8 cellular contexts compared by ENCODE assay signal in genomic region chr11:44565746-44566558, GRCh38. TPM values are rescaled to one million over a fixed set of nuclear protein-coding genes. Genes with fewer than 3 reads are reported as not detected.
DNase-seq lines count a peak whose midpoint lies in the region; ATAC-seq and TF ChIP-seq lines count a peak whose summit lies in the region.

No MANE protein-coding gene starts in this region.

- H3K18ac ChIP-seq in neuronal stem cell (ENCODE audit: low read length) = peak overlapping the region; percentile 91

- H3K4me1 ChIP-seq in duodenal mucosa (ENCODE audit: control insufficient read depth in 1 of 2, insufficient read depth in 2 of 2, low read length in 2 of 2) = peaks cover 69 to 73% of the 10 kb centered on the region in 2 donors
- peaks cover 3 to 46% of the 10 kb centered on the region in 2 donors for H3K4me1 ChIP-seq in neuronal stem cell (ENCODE audit: control insufficient read depth in 2 of 2, insufficient read depth in 1 of 2, low read depth in 1 of 2, low read length in 2 of 2)

- TF ChIP-seq CTCF in GM10248 (IDR thresholded peaks at IDR 0.05; ENCODE audit: control extremely low read depth, extremely low read depth, low read depth, missing control alignments) = no peak

- no peak overlapping the region for H2BK5ac ChIP-seq in neuronal stem cell (ENCODE audit: low read length)

- peaks cover 18% of the 10 kb centered on the region for H3K79me1 ChIP-seq in neuronal stem cell (ENCODE audit: low read depth, low read length)

- H2BK120ac ChIP-seq in neuronal stem cell (ENCODE audit: low read depth, low read length) = no peak overlapping the region

- H4K8ac ChIP-seq in neuronal stem cell (ENCODE audit: low read depth, low read length) = no peak overlapping the region

- ATAC-seq in GM19395 (IDR thresholded peaks at IDR 0.05; ENCODE audit: unreplicated experiment) = no peak

- H3K27ac ChIP-seq in duodenal mucosa (ENCODE audit: low read depth, low read length) = peak overlapping the region; percentile 60
- no peak overlapping the region for H3K27ac ChIP-seq in neuronal stem cell (replicated peaks; ENCODE audit: low read length)

- POLR2A ChIA-PET in GM10248 (lab: Yijun Ruan, JAX) = interaction anchor here (0.6 to 0.9 kb wide), 2 partner anchors 8 to 41 kb away, joined by 3 to 4 read pairs; no protein-coding TSS in a partner anchor

- peak overlapping the region; percentile 99 for H2AFZ ChIP-seq in neuronal stem cell (ENCODE audit: low read length)

- H2BK15ac ChIP-seq in neuronal stem cell (ENCODE audit: low read length) = peak overlapping the region; percentile 87

- no peak overlapping the region for H3K4ac ChIP-seq in neuronal stem cell (ENCODE audit: low read length)

- WGBS in neuronal stem cell (ENCODE audit: extremely low coverage in 2 of 2, insufficient read length in 2 of 2, insufficient replicate concordance in 1 of 2), 2 donors = no CpG with 5 or more reads among the region's 29 CpGs

- DNase-seq in DMS53 treated with DMSO at 0.1 percent for 48 hours (lab: John Stamatoyannopoulos, UW; ENCODE audit: unreplicated experiment) (peak; percentile 8), NCI-H146 treated with DMSO at 0.1 percent for 48 hours (lab: John Stamatoyannopoulos, UW; ENCODE audit: unreplicated experiment) (peak; percentile 38), neuronal stem cell (ENCODE audit: low spot score) (no peak), OCI-M2 (lab: John Stamatoyannopoulos, UW; ENCODE audit: unreplicated experiment) (no peak), HPDE6-E6E7 (ENCODE audit: extremely low spot score) (no peak), GM10248 (ENCODE audit: extremely low spot score) (no peak)

- H3K27me3 ChIP-seq in duodenal mucosa (ENCODE audit: control insufficient read depth in 1 of 2, insufficient read depth in 2 of 2, low read length in 2 of 2) (no peaks in the 10 kb centered on the region), neuronal stem cell (ENCODE audit: control insufficient read depth in 3 of 3, insufficient read depth in 3 of 3, low read depth in 1 of 3, low read length in 3 of 3) (peaks cover 0 to 38% (median 3%) of the 10 kb centered on the region in 3 experiments)

- CTCF ChIA-PET in GM10248 (lab: Yijun Ruan, JAX) = interaction anchor here (0.7 to 16.3 kb wide), 7 partner anchors 8 to 473 kb away, joined by 3 to 421 read pairs (median 6); no protein-coding TSS in a partner anchor

- H3K9ac ChIP-seq in duodenal mucosa (ENCODE audit: low read depth in 1 of 2, low read length in 2 of 2) = peak overlapping the region; percentile 91 to 92
- peak overlapping the region; percentile 82 for H3K9ac ChIP-seq in neuronal stem cell (ENCODE audit: low read depth, low read length, poor library complexity)

- H3K4me2 ChIP-seq in neuronal stem cell (ENCODE audit: insufficient read depth, low read length, poor library complexity, severe bottlenecking) = peak overlapping the region; percentile 93

- H3K9me3 ChIP-seq in duodenal mucosa (ENCODE audit: control insufficient read depth in 1 of 2, low read length in 2 of 2) (no peaks in the 10 kb centered on the region), neuronal stem cell (replicated peaks in 1 of 2; ENCODE audit: control insufficient read depth in 2 of 2, insufficient read depth in 1 of 2, low read depth in 1 of 2, low read length in 2 of 2) (no peaks in the 10 kb centered on the region)

- H2AK5ac ChIP-seq in neuronal stem cell (ENCODE audit: low read depth, low read length) = peak overlapping the region; percentile 95

- H3K14ac ChIP-seq in neuronal stem cell (ENCODE audit: low read length) = peak overlapping the region; percentile 58

- H3K23ac ChIP-seq in neuronal stem cell (ENCODE audit: low read depth, low read length, poor library complexity) = peak overlapping the region; percentile 83

- no peaks in the 10 kb centered on the region for H3K36me3 ChIP-seq in duodenal mucosa (ENCODE audit: control insufficient read depth in 1 of 2, insufficient read depth in 2 of 2, low read length in 2 of 2)
- no peaks in the 10 kb centered on the region for H3K36me3 ChIP-seq in neuronal stem cell (replicated peaks in 1 of 2; ENCODE audit: control insufficient read depth in 2 of 2, insufficient read depth in 2 of 2, low read length in 2 of 2)

- H2BK12ac ChIP-seq in neuronal stem cell (ENCODE audit: low read length) = peak overlapping the region; percentile 18

- H3K4me3 ChIP-seq in duodenal mucosa (ENCODE audit: low read depth in 1 of 2, low read length in 2 of 2) (peak overlapping the region; percentile 91 to 92), neuronal stem cell (ENCODE audit: low read length in 2 of 2) (peak overlapping the region; percentile 41 to 89)

- no peak overlapping the region for H4K91ac ChIP-seq in neuronal stem cell (ENCODE audit: low read depth, low read length, poor library complexity)

RNA-seq across cellular contexts. Expression of gene CD82, which starts 0.5 kb away (rescaled TPM):
- polyA plus RNA-seq in neuronal stem cell (2013, experiment 1 of 2) = 51.9 TPM
- polyA plus RNA-seq in neuronal stem cell (2013, experiment 2 of 2) = 51.1 TPM

Comparison
In these comparisons a context has a peak if more than half of its experiments do, and no peak if none do; other contexts are left out.
1. DNase-seq: peak in DMS53 treated with DMSO at 0.1 percent for 48 hours (single experiment) and NCI-H146 treated with DMSO at 0.1 percent for 48 hours (single experiment); none in neuronal stem cell (single experiment), OCI-M2 (single experiment), HPDE6-E6E7 (single experiment) and GM10248 (single experiment).